Comparison of ENCODE assay signal across 21 cellular contexts in genomic region chr9:129868033-129868395, GRCh38. TPM values are rescaled to one million over a fixed set of nuclear protein-coding genes. Genes with fewer than 3 reads are reported as not detected.
A peak's percentile ranks its signal among the peaks of the same experiment; 100 is the strongest.
DNase-seq lines count a peak whose midpoint lies in the region; ATAC-seq and TF ChIP-seq lines count a peak whose summit lies in the region.
"Had no signal": no experiment of that assay in that cellular context is flagged by ENCODE, and none has a peak within 500 bp of the region (broad histone marks: within the 10 kb centered on the region; RNA-seq: fewer than 3 reads in every experiment).

No MANE protein-coding gene starts in this region.

- H3K4me1 Mint-ChIP-seq in activated naive CD4-positive, alpha-beta T cell treated with anti-CD3 and anti-CD28 coated beads for 36 hours (ENCODE audit: low read depth) = peaks cover 78% of the 10 kb centered on the region
- peaks cover 62% of the 10 kb centered on the region for H3K4me1 Mint-ChIP-seq in activated naive CD8-positive, alpha-beta T cell treated with anti-CD3 and anti-CD28 coated beads, Interleukin-2, amount 10 ng/mL, durations not matched to agents 7 days and 5 days
- H3K4me1 Mint-ChIP-seq: nephron had no signal

- ATAC-seq in activated naive CD8-positive, alpha-beta T cell treated with anti-CD3 and anti-CD28 coated beads, Interleukin-2, amount 10 ng/mL, durations not matched to agents 7 days and 5 days (ENCODE audit: low read depth) = no peak
- no peak for ATAC-seq in foreskin keratinocyte
- ATAC-seq: left lobe of liver had no signal

- H3K27me3 ChIP-seq in foreskin keratinocyte = no peaks in the 10 kb centered on the region
- H3K27me3 ChIP-seq: heart right ventricle, right lobe of liver, SJSA1, upper lobe of right lung had no signal

- TF ChIP-seq CTCF in OCI-LY7 (conservative IDR thresholded peaks at IDR 0.05; ENCODE audit: low read length) = 0 out of 2 replicates have a peak, but pooled peaks have one; percentile 20
- TF ChIP-seq CTCF in foreskin keratinocyte (conservative IDR thresholded peaks at IDR 0.05) = no peak

- peak overlapping the region; percentile 87 for H3K27ac Mint-ChIP-seq in activated naive CD4-positive, alpha-beta T cell treated with anti-CD3 and anti-CD28 coated beads for 36 hours
- H3K27ac Mint-ChIP-seq in activated naive CD8-positive, alpha-beta T cell treated with anti-CD3 and anti-CD28 coated beads, Interleukin-2, amount 10 ng/mL, durations not matched to agents 7 days and 5 days = peak overlapping the region; percentile 94
- H3K27ac Mint-ChIP-seq: nephron had no signal

- H3K27me3 Mint-ChIP-seq in activated naive CD4-positive, alpha-beta T cell treated with anti-CD3 and anti-CD28 coated beads for 36 hours (ENCODE audit: low read depth) = no peaks in the 10 kb centered on the region
- H3K27me3 Mint-ChIP-seq in activated naive CD8-positive, alpha-beta T cell treated with anti-CD3 and anti-CD28 coated beads, Interleukin-2, amount 10 ng/mL, durations not matched to agents 7 days and 5 days = no peaks in the 10 kb centered on the region

- H3K9me3 ChIP-seq in OCI-LY7 (ENCODE audit: low read length) = no peaks in the 10 kb centered on the region
- H3K9me3 ChIP-seq: heart right ventricle, right lobe of liver, SJSA1, upper lobe of right lung had no signal

- H3K36me3 Mint-ChIP-seq in activated naive CD4-positive, alpha-beta T cell treated with anti-CD3 and anti-CD28 coated beads for 36 hours (ENCODE audit: low read depth) = peaks cover 31% of the 10 kb centered on the region
- H3K36me3 Mint-ChIP-seq in activated naive CD8-positive, alpha-beta T cell treated with anti-CD3 and anti-CD28 coated beads, Interleukin-2, amount 10 ng/mL, durations not matched to agents 7 days and 5 days = peaks cover 44% of the 10 kb centered on the region

- H3K4me3 Mint-ChIP-seq in activated naive CD4-positive, alpha-beta T cell treated with anti-CD3 and anti-CD28 coated beads for 36 hours = peak overlapping the region; percentile 45
- peak overlapping the region; percentile 71 for H3K4me3 Mint-ChIP-seq in activated naive CD8-positive, alpha-beta T cell treated with anti-CD3 and anti-CD28 coated beads, Interleukin-2, amount 10 ng/mL, durations not matched to agents 7 days and 5 days
- H3K4me3 Mint-ChIP-seq: nephron had no signal

- H3K36me3 ChIP-seq in OCI-LY7 (ENCODE audit: insufficient read depth, low read length) = peaks cover 10% of the 10 kb centered on the region; the same call in 1 of the 2 replicates

- H4K20me1 ChIP-seq in OCI-LY7 (ENCODE audit: insufficient read depth, low read length) = no peaks in the 10 kb centered on the region

- DNase-seq in activated naive CD4-positive, alpha-beta T cell treated with anti-CD3 and anti-CD28 coated beads for 36 hours = no peak
- DNase-seq in activated naive CD4-positive, alpha-beta T cell treated with Interleukin-2 at 50 U/mL for 16 hours = no peak
- no peak for DNase-seq in OCI-LY7 (ENCODE audit: low spot score)
- DNase-seq in activated naive CD8-positive, alpha-beta T cell treated with anti-CD3 and anti-CD28 coated beads, Interleukin-2, amount 10 ng/mL, durations not matched to agents 7 days and 5 days = no peak
- DNase-seq in posterior vena cava (ENCODE audit: low spot score) = peak; percentile 80
- no peak for DNase-seq in H4 (ENCODE audit: low spot score)
- no peak for DNase-seq in foreskin keratinocyte
- DNase-seq: activated effector memory CD4-positive, alpha-beta T cell treated with anti-CD3 and anti-CD28 coated beads, Interleukin-2, amount 50 U/mL, for 16 hours; DMS153; heart right ventricle; MM.1S; NCI-H1436; NCI-H2107; right lobe of liver; T-helper 9 cell; upper lobe of right lung had no signal

- intact Hi-C loops in activated naive CD4-positive, alpha-beta T cell treated with anti-CD3 and anti-CD28 coated beads for 36 hours (cut with micrococcal nuclease) = loop anchor here (5.0 kb wide), 1 partner anchor 46 kb away; the partner anchor contains the start of gene TOR1A
- intact Hi-C loops in OCI-LY7 (cut with micrococcal nuclease; ENCODE audit: unreplicated experiment) (no loop called here), posterior vena cava (cut with DNase I) (no loop called here)

- POLR2A ChIA-PET in OCI-LY7 (lab: Charles Lee) = interaction anchor here (0.8 kb wide), 1 partner anchor 35 kb away, joined by 3 read pairs; no protein-coding TSS in a partner anchor
- POLR2A ChIA-PET in activated naive CD8-positive, alpha-beta T cell treated with anti-CD3 and anti-CD28 coated beads, Interleukin-2, amount 10 ng/mL, durations not matched to agents 7 days and 5 days (lab: Charles Lee) = interaction anchor here (0.9 to 12.4 kb wide), 8 partner anchors 10 to 185 kb away, joined by 3 to 173 read pairs (median 6); partner anchors contain the start of genes C9orf78, TOR1A and USP20

- H3K9me2 ChIP-seq in OCI-LY7 (ENCODE audit: insufficient read depth, low read length) = no peaks in the 10 kb centered on the region

- CTCF ChIA-PET in activated naive CD4-positive, alpha-beta T cell treated with anti-CD3 and anti-CD28 coated beads for 36 hours (lab: Charles Lee) = interaction anchor here (1.5 kb wide), 1 partner anchor 29 kb away, joined by 5 read pairs; no protein-coding TSS in a partner anchor
- CTCF ChIA-PET in OCI-LY7 (lab: Charles Lee; ENCODE audit: unreplicated experiment) = no interaction called here

- H3K4me1 ChIP-seq in OCI-LY7 (ENCODE audit: insufficient read depth, low read length, poor library complexity, severe bottlenecking) (peaks cover 3% of the 10 kb centered on the region), foreskin keratinocyte (peaks cover 5% of the 10 kb centered on the region)
- H3K4me1 ChIP-seq: SJSA1, upper lobe of right lung had no signal

- H2AFZ ChIP-seq in OCI-LY7 (ENCODE audit: low read length) = no peak overlapping the region

- no peaks in the 10 kb centered on the region for H3K9me3 Mint-ChIP-seq in activated naive CD4-positive, alpha-beta T cell treated with anti-CD3 and anti-CD28 coated beads for 36 hours
- no peaks in the 10 kb centered on the region for H3K9me3 Mint-ChIP-seq in activated naive CD8-positive, alpha-beta T cell treated with anti-CD3 and anti-CD28 coated beads, Interleukin-2, amount 10 ng/mL, durations not matched to agents 7 days and 5 days
- H3K9me3 Mint-ChIP-seq: nephron had no signal

- H3K79me2 ChIP-seq in OCI-LY7 (ENCODE audit: insufficient read depth, low read depth, low read length) = no peaks in the 10 kb centered on the region

- H3K4me3 ChIP-seq in OCI-LY7 (ENCODE audit: low read depth, low read length, poor library complexity, severe bottlenecking) = no peak overlapping the region
- H3K4me3 ChIP-seq: heart right ventricle, right lobe of liver, SJSA1, upper lobe of right lung had no signal

- H3K27ac ChIP-seq in OCI-LY7 (ENCODE audit: low read depth, low read length, poor library complexity, severe bottlenecking) (no peak overlapping the region), foreskin keratinocyte (no peak overlapping the region)
- H3K27ac ChIP-seq: C4-2B, epithelial cell of prostate, right lobe of liver, SJSA1 had no signal

- no TSS peak for BruUV-seq in OCI-LY7 (replicated peaks; lab: Mats Ljungman, UMichigan)

- no peak overlapping the region for H3K4me2 ChIP-seq in OCI-LY7 (ENCODE audit: low read length)

RNA-seq across cellular contexts. Expression of gene USP20, which starts 32.8 kb away (rescaled TPM):
- 10 to 100 TPM; 54.7 to 54.9 TPM for total RNA-seq in activated naive CD4-positive, alpha-beta T cell treated with anti-CD3 and anti-CD28 coated beads for 36 hours
- 14.4 and 15.5 TPM in 2 replicates for total RNA-seq in OCI-LY7 (2014; rRNA removed; shearing (Covaris generic))
- total RNA-seq in OCI-LY7 (2022) (24.1 and 26.1 TPM in 2 replicates), posterior vena cava (10 to 100 TPM; 25.8 to 26.0 TPM), foreskin keratinocyte (8.3 and 8.6 TPM in 2 replicates)
- total RNA-seq in activated naive CD8-positive, alpha-beta T cell treated with anti-CD3 and anti-CD28 coated beads, Interleukin-2, amount 10 ng/mL, durations not matched to agents 7 days and 5 days = 100 to 1,000 TPM; 107 to 111 TPM
- 2.6 and 2.8 TPM in 2 replicates for total RNA-seq in H4 (2014; rRNA removed; shearing (Covaris generic))
- 9.4 and 10.4 TPM in 2 replicates for polyA plus RNA-seq in foreskin keratinocyte

RNA-seq across cellular contexts. Expression of gene C9orf78, which starts 32.9 kb away (rescaled TPM):
- total RNA-seq in activated naive CD4-positive, alpha-beta T cell treated with anti-CD3 and anti-CD28 coated beads for 36 hours = 10 to 100 TPM; 45.3 to 45.7 TPM
- 49.4 and 57.6 TPM in 2 replicates for total RNA-seq in OCI-LY7 (2014; rRNA removed; shearing (Covaris generic))
- total RNA-seq in OCI-LY7 (2022) (60.6 and 62.4 TPM in 2 replicates), posterior vena cava (10 to 100 TPM; 31.3 to 40.0 TPM), foreskin keratinocyte (45.5 and 50.4 TPM in 2 replicates)
- 10 to 100 TPM; 71.4 to 73.4 TPM for total RNA-seq in activated naive CD8-positive, alpha-beta T cell treated with anti-CD3 and anti-CD28 coated beads, Interleukin-2, amount 10 ng/mL, durations not matched to agents 7 days and 5 days
- total RNA-seq in H4 (2014; rRNA removed; shearing (Covaris generic)) = 52.7 and 58.8 TPM in 2 replicates
- 52.7 and 54.2 TPM in 2 replicates for polyA plus RNA-seq in foreskin keratinocyte

RNA-seq across cellular contexts. Expression of gene TOR1A, which starts 44.1 kb away (rescaled TPM):
- total RNA-seq in activated naive CD4-positive, alpha-beta T cell treated with anti-CD3 and anti-CD28 coated beads for 36 hours = 10 to 100 TPM; 26.2 to 28.2 TPM
- total RNA-seq in OCI-LY7 (2014; rRNA removed; shearing (Covaris generic)) = 32.7 and 34.9 TPM in 2 replicates
- 37.0 and 37.4 TPM in 2 replicates for total RNA-seq in OCI-LY7 (2022)
- total RNA-seq in activated naive CD8-positive, alpha-beta T cell treated with anti-CD3 and anti-CD28 coated beads, Interleukin-2, amount 10 ng/mL, durations not matched to agents 7 days and 5 days = 10 to 100 TPM; 46.6 to 47.2 TPM
- total RNA-seq in posterior vena cava = 10 to 100 TPM; 24.0 to 26.1 TPM
- total RNA-seq in H4 (2014; rRNA removed; shearing (Covaris generic)) = 37.1 and 73.7 TPM in 2 replicates
- total RNA-seq in foreskin keratinocyte = 37.2 and 37.3 TPM in 2 replicates
- 34.5 and 37.4 TPM in 2 replicates for polyA plus RNA-seq in foreskin keratinocyte
